Comparison of ENCODE assay signal across 2 cellular contexts in the genomic region with DNA sequence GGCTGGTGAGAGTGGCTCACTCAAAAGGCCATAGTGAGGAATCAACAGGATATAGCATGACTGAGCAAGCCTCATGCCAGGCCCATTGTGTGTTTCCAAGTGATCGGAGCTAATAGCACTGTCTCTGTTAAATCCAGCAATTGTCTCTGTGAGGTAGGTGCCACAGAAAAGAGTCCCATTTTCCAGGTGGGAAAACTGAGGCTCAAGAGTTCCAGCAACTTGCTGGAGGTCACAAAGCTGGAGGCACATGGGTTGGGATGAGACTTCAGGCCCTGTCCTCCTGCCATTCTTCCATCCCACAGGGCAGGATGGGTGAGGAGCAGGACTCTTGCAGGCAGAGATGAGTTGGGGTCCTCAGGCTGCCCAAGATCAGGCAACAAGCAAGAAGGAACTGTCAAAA.
TF ChIP-seq lines count a peak whose summit lies in the region.

No MANE protein-coding gene starts in this region.

TF ChIP-seq in K562, 482 proteins besides CTCF, POLR2A, EP300 and RAD21:
- TF ChIP-seq KDM1A (IDR thresholded peaks at IDR 0.05): peak; percentile 46 to 55; a peak in 2 of 4 replicates
- no peak for TF ChIP-seq ZNF830 (CRISPR knock-in tag; IDR thresholded peaks at IDR 0.05)
- TF ChIP-seq RCOR1 (IDR thresholded peaks at IDR 0.05; ENCODE audit: borderline replicate concordance in 1 of 2, low read depth in 2 of 2, low read length in 2 of 2): 0 out of 4 replicates have a peak, but pooled peaks of 1 of the 2 experiments have one; percentile 29
- TF ChIP-seq SMARCA5 (IDR thresholded peaks at IDR 0.05): peak; percentile 29; the same call in 1 of the 2 replicates
- peak; percentile 88; the same call in 1 of the 2 replicates for TF ChIP-seq BCOR (IDR thresholded peaks at IDR 0.05)
- TF ChIP-seq ZC3H11A (IDR thresholded peaks at IDR 0.05; ENCODE audit: low read depth, low read length): no peak
- TF ChIP-seq ESRRA (IDR thresholded peaks at IDR 0.05; ENCODE audit: borderline replicate concordance, low read depth): 0 out of 2 replicates have a peak, but pooled peaks have one; percentile 23
- TF ChIP-seq RBM25 (IDR thresholded peaks at IDR 0.05; ENCODE audit: low read depth, low read length, severe bottlenecking): peak; percentile 76
- TF ChIP-seq CBX1 (IDR thresholded peaks at IDR 0.05; ENCODE audit: low read depth): peak; percentile 35; the same call in 1 of the 2 replicates
- 0 out of 2 replicates have a peak, but pooled peaks have one; percentile 59 for TF ChIP-seq ADNP (tag; IDR thresholded peaks at IDR 0.05)

TF ChIP-seq in endothelial cell of umbilical vein, 7 proteins besides CTCF, POLR2A, EP300 and RAD21:
- no peak for TF ChIP-seq JUN (IDR thresholded peaks at IDR 0.05; ENCODE audit: borderline replicate concordance, insufficient read depth, insufficient read length, low read depth)
- no peak for TF ChIP-seq MYC (IDR thresholded peaks at IDR 0.05; ENCODE audit: low read depth, low read length)
- TF ChIP-seq, protein P1, sequence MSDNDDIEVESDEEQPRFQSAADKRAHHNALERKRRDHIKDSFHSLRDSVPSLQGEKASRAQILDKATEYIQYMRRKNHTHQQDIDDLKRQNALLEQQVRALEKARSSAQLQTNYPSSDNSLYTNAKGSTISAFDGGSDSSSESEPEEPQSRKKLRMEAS (IDR thresholded peaks at IDR 0.05; ENCODE audit: insufficient read depth, insufficient read length): no peak
- TF ChIP-seq EZH2 (IDR thresholded peaks at IDR 0.05; ENCODE audit: borderline replicate concordance, low read depth, low read length, severe bottlenecking): no peak
- TF ChIP-seq GATA2 (IDR thresholded peaks at IDR 0.05; ENCODE audit: insufficient read depth, insufficient read length, low read depth, low read length): no peak
- TF ChIP-seq POLR2AphosphoS5 (IDR thresholded peaks at IDR 0.05; ENCODE audit: insufficient read depth, low read depth, low read length): no peak
- TF ChIP-seq FOS (IDR thresholded peaks at IDR 0.05; ENCODE audit: borderline replicate concordance, insufficient read depth, low read length): no peak
